ENCODE assay signal across 9 cellular contexts in the genomic region with DNA sequence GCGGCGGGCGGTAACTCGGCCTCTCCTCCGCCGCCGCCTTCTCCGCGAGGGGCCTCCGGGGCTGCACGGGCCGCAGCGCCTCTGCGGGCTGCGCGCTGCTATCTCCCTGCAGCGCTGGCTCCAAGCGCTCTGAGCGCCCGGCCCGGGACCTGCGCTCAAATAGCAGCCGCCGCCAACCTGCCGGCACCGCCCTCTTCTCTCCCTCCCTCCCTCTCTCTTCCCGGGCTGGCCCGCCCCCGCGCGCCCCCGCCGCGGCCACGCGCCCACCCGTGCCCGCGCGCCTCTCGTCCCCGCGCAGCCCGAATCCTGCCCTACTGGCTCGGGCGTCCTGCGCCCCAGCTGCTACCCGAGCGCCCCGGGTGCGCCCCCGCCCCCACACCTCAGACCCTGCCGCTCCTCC. TPM values are rescaled to one million over a fixed set of nuclear protein-coding genes. Genes with fewer than 3 reads are reported as not detected.
A peak's percentile ranks its signal among the peaks of the same experiment; 100 is the strongest.
DNase-seq lines count a peak whose midpoint lies in the region; ATAC-seq and TF ChIP-seq lines count a peak whose summit lies in the region.
"Had no signal": no experiment of that assay in that cellular context is flagged by ENCODE, and none has a peak within 500 bp of the region (broad histone marks: within the 10 kb centered on the region; RNA-seq: fewer than 3 reads in every experiment).

TSS of gene CACNA2D2 (minus strand) at position 131 of the 400 bp plus-strand sequence. CDS start 211 bp downstream, outside the sequence.

- H3K79me2 ChIP-seq in parathyroid adenoma: no peaks in the 10 kb centered on the region

- no peak within 1 kb of the TSS for H3K27ac ChIP-seq in cardiac muscle cell
- peak within 1 kb of the TSS; percentile 66 for H3K27ac ChIP-seq in parathyroid adenoma
- H3K27ac ChIP-seq in tibial artery: peak within 1 kb of the TSS; percentile 41 to 45
- H3K27ac ChIP-seq: SK-N-MC had no signal

- H3K4me3 Mint-ChIP-seq in activated T-helper 17 cell treated with anti-CD3 and anti-CD28 coated beads, Interleukin-2, amount 50 U/mL, for 72 hours: peak within 1 kb of the TSS; percentile 65

- H3K4me3 ChIP-seq in GM12865 (ENCODE audit: low read depth, low read length) (no peak within 1 kb of the TSS), cardiac muscle cell (peak within 1 kb of the TSS; percentile 90), parathyroid adenoma (ENCODE audit: low read depth, low read length) (peak within 1 kb of the TSS; percentile 42), tibial artery (peak within 1 kb of the TSS; percentile 53 to 60)
- H3K4me3 ChIP-seq: SK-N-MC had no signal

- H3K4me2 ChIP-seq in parathyroid adenoma (ENCODE audit: low read length): peak within 1 kb of the TSS; percentile 94

- no peaks in the 10 kb centered on the region for H3K4me1 Mint-ChIP-seq in activated T-helper 17 cell treated with anti-CD3 and anti-CD28 coated beads, Interleukin-2, amount 50 U/mL, for 72 hours

- H3K27ac Mint-ChIP-seq in activated T-helper 17 cell treated with anti-CD3 and anti-CD28 coated beads, Interleukin-2, amount 50 U/mL, for 72 hours: no peak within 1 kb of the TSS

- no peaks in the 10 kb centered on the region for H3K36me3 Mint-ChIP-seq in activated T-helper 17 cell treated with anti-CD3 and anti-CD28 coated beads, Interleukin-2, amount 50 U/mL, for 72 hours (ENCODE audit: low read depth)

- H3K9ac ChIP-seq in parathyroid adenoma: no peak within 1 kb of the TSS

- H3K27me3 ChIP-seq in cardiac muscle cell (peaks cover 16% of the 10 kb centered on the region), parathyroid adenoma (ENCODE audit: control insufficient read depth, insufficient read depth, low read length) (no peaks in the 10 kb centered on the region), tibial artery (peaks cover 0 to 23% of the 10 kb centered on the region in 2 donors)

- H3K27me3 Mint-ChIP-seq in activated T-helper 17 cell treated with anti-CD3 and anti-CD28 coated beads, Interleukin-2, amount 50 U/mL, for 72 hours: peaks cover 17% of the 10 kb centered on the region

- ATAC-seq in activated T-helper 17 cell treated with anti-CD3 and anti-CD28 coated beads, Interleukin-2, amount 50 U/mL, for 72 hours (replicated peaks): peak; percentile 68

- H3K36me3 ChIP-seq in cardiac muscle cell: no peaks in the 10 kb centered on the region
- H3K36me3 ChIP-seq in parathyroid adenoma (ENCODE audit: control insufficient read depth, insufficient read depth, low read length): no peaks in the 10 kb centered on the region
- H3K36me3 ChIP-seq in tibial artery: no peaks in the 10 kb centered on the region

- intact Hi-C loops in tibial artery (cut with DNase I; ENCODE audit: low total_unique reads): no loop called here

- no peaks in the 10 kb centered on the region for H3K9me3 ChIP-seq in cardiac muscle cell (ENCODE audit: low read depth)
- H3K9me3 ChIP-seq in parathyroid adenoma (ENCODE audit: control insufficient read depth, low read length): no peaks in the 10 kb centered on the region
- H3K9me3 ChIP-seq in tibial artery: no peaks in the 10 kb centered on the region

- H2AFZ ChIP-seq in parathyroid adenoma: peak within 1 kb of the TSS; percentile 94

- H3K9me3 Mint-ChIP-seq in activated T-helper 17 cell treated with anti-CD3 and anti-CD28 coated beads, Interleukin-2, amount 50 U/mL, for 72 hours: no peaks in the 10 kb centered on the region

- DNase-seq in GM12865 (ENCODE audit: low read depth) (peak; percentile 17), NCI-H526 treated with DMSO at 0.1 percent for 48 hours (lab: John Stamatoyannopoulos, UW) (peak; percentile 56), cardiac muscle cell (ENCODE audit: low read depth in 1 of 2, low spot score in 1 of 2) (peak; percentile 14 to 86), tibial artery (peak; percentile 28 to 79), NCI-H2081 treated with DMSO at 0.1 percent for 48 hours (lab: John Stamatoyannopoulos, UW) (no peak), SKM-1 (lab: John Stamatoyannopoulos, UW; ENCODE audit: unreplicated experiment) (no peak)

- peaks cover 4% of the 10 kb centered on the region for H3K4me1 ChIP-seq in cardiac muscle cell (ENCODE audit: low read depth)
- peaks cover 4% of the 10 kb centered on the region for H3K4me1 ChIP-seq in parathyroid adenoma
- peaks cover 0 to 18% (median 10%) of the 10 kb centered on the region in 4 donors for H3K4me1 ChIP-seq in tibial artery

- TF ChIP-seq CTCF in GM12865 (IDR thresholded peaks at IDR 0.05; ENCODE audit: insufficient read depth, low read depth, low read length, missing control alignments): no peak
- TF ChIP-seq CTCF in cardiac muscle cell (IDR thresholded peaks at IDR 0.05; ENCODE audit: low read depth, low read length): no peak
- TF ChIP-seq CTCF in parathyroid adenoma (IDR thresholded peaks at IDR 0.05): no peak
- no peak for TF ChIP-seq CTCF in tibial artery (IDR thresholded peaks at IDR 0.05)

RNA-seq across cellular contexts. Expression of gene CACNA2D2, which starts in this region (rescaled TPM):
- total RNA-seq in activated T-helper 17 cell treated with anti-CD3 and anti-CD28 coated beads, Interleukin-2, amount 50 U/mL, for 72 hours: 1 to 10 TPM in 1 of 2 donors, under 1 TPM in 1; 0.50 to 5.0 TPM
- total RNA-seq in cardiac muscle cell: 6.8 and 8.7 TPM in 2 replicates
- 5.4 TPM in 2 replicates for polyA plus RNA-seq in cardiac muscle cell

Comparison
In these comparisons a context has a peak if more than half of its experiments do, and no peak if none do; other contexts are left out.
1. DNase-seq: peak in GM12865 (single experiment), NCI-H526 treated with DMSO at 0.1 percent for 48 hours (single experiment), cardiac muscle cell (2 of 2) and tibial artery (2 of 2); none in NCI-H2081 treated with DMSO at 0.1 percent for 48 hours (single experiment) and SKM-1 (single experiment).